1 cellular context compared by ENCODE assay signal in the genomic region with DNA sequence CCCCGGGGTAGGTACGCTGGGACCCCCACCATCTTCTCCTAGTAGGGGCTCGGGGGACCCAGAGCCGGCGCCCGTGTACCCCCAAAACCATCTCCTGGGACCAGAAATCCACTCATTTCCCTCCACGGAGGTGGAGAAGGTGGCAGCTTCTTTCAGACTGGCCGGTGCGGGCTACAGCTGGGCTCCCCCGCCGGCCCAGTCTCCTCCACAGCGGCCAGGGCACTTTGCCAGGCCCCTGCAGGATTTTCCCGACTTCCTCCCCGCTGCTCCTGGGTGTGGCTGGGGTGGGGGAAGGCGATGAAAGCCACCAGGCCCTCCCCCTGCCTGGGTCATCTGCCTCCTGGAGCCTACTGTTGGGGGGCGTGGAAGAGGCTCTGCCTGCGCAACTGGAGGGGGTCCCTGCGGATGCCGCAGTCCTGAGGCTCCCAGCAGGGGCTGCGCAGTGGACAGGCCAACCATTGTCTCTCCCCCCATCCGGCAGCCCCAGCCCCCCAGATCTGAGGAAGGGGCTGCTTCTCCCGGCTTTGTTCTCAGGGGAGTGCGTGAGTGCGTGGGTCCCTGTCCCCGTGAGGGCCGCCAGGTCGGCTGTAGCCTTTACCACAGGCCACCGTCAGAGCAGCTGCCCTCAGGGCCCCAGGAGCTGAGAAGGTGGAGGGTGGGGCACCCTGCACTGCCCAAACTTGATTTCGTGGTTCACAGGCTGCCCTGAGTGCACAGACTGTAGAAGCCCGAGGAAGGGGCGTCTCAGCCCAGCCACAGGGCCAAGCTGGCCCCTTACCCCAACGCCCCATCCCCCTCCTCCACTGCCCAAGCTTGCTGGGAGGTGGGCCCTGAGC.
A peak's percentile ranks its signal among the peaks of the same experiment; 100 is the strongest.
TF ChIP-seq lines count a peak whose summit lies in the region.

No MANE protein-coding gene starts in this region.

TF ChIP-seq in endothelial cell of umbilical vein, 7 proteins besides CTCF, POLR2A, EP300 and RAD21:
- TF ChIP-seq JUN (IDR thresholded peaks at IDR 0.05; ENCODE audit: borderline replicate concordance, insufficient read depth, insufficient read length, low read depth) (no peak), EZH2 (IDR thresholded peaks at IDR 0.05; ENCODE audit: borderline replicate concordance, low read depth, low read length, severe bottlenecking) (no peak), MYC (IDR thresholded peaks at IDR 0.05; ENCODE audit: low read depth, low read length) (no peak), POLR2AphosphoS5 (IDR thresholded peaks at IDR 0.05; ENCODE audit: insufficient read depth, low read depth, low read length) (peak; percentile 59), FOS (IDR thresholded peaks at IDR 0.05; ENCODE audit: borderline replicate concordance, insufficient read depth, low read length) (no peak), GATA2 (IDR thresholded peaks at IDR 0.05; ENCODE audit: insufficient read depth, insufficient read length, low read depth, low read length) (no peak)
- TF ChIP-seq, protein P1, sequence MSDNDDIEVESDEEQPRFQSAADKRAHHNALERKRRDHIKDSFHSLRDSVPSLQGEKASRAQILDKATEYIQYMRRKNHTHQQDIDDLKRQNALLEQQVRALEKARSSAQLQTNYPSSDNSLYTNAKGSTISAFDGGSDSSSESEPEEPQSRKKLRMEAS (IDR thresholded peaks at IDR 0.05; ENCODE audit: insufficient read depth, insufficient read length), result no peak
